8 cellular contexts compared by ENCODE assay signal in the genomic region with DNA sequence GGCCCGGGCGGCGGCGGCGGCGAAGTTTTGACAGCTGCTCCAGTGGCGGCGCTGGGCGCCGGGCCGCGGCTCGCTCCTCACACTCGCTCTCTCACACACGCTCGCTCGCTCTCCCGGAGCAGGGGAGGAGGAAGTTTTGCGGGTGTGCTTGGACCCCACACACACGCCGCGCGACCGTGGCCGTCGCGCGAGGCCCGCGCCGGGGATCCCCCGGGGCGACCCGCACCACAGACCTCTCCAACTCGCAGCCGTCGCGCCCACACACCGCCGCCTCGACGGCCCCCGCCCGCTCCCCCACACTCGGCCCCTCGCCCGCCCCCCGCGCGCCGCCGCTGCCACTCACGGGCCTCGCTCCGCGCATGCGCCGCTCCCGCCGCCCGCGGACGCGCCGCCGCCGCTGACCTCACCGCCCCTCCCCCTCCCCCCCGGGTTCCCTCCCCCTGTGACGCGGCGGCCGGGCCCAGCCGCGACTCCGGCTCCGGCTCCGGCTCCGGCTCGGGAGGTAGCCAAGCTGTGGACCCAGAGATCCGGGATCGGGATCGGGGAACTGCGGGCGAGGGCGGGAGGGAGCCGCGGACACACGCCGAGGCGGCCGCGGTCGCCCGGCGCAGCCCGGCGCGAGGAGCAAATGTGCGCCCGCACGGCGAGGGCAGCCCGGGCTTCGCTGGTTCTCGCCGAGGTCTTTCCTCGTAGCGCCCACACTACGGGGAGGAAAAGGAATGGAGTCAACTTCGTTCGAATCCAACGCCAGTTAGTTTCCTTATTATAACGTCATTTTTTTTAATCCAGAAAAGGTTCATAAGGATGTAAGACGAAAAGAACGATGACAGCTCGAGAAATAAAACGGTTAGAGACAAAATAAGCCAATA. TPM values are rescaled to one million over a fixed set of nuclear protein-coding genes. Genes with fewer than 3 reads are reported as not detected.
DNase-seq lines count a peak whose midpoint lies in the region; ATAC-seq and TF ChIP-seq lines count a peak whose summit lies in the region.

No MANE protein-coding gene starts in this region.

- no peaks in the 10 kb centered on the region for H3K27me3 Mint-ChIP-seq in chondrocyte (ENCODE audit: low read depth)

- ATAC-seq in GM18909 (IDR thresholded peaks at IDR 0.05; ENCODE audit: poor library complexity, unreplicated experiment) (peak; percentile 59), HG03159 (IDR thresholded peaks at IDR 0.05; ENCODE audit: unreplicated experiment) (peak; percentile 45)

- no peaks in the 10 kb centered on the region for H3K27me3 ChIP-seq in kidney epithelial cell (ENCODE audit: control insufficient read depth, insufficient read depth, low read length)

- TF ChIP-seq CTCF in chondrocyte (IDR thresholded peaks at IDR 0.05) (no peak), kidney epithelial cell (IDR thresholded peaks at IDR 0.05; ENCODE audit: insufficient read depth, low read length, poor library complexity, severe bottlenecking) (no peak)

- H3K4me3 ChIP-seq in kidney epithelial cell (ENCODE audit: low read depth, low read length) = peak overlapping the region; percentile 79

- no peaks in the 10 kb centered on the region for H3K36me3 ChIP-seq in kidney epithelial cell (ENCODE audit: control insufficient read depth, insufficient read depth, low read length)

- DNase-seq in AG08396 (ENCODE audit: low spot score) = peak; percentile 97
- peak; percentile 93 for DNase-seq in NCI-H345 (lab: John Stamatoyannopoulos, UW)
- DNase-seq in activated CD4-positive, alpha-beta T cell treated with anti-CD3 and anti-CD28 coated beads for 1 hour = peak; percentile 85
- peak; percentile 96 for DNase-seq in chondrocyte (ENCODE audit: low spot score)
- no peak for DNase-seq in kidney epithelial cell (ENCODE audit: low read depth)
- peak; percentile 89 for DNase-seq in stimulated activated CD4-positive, alpha-beta T cell treated with anti-CD3 and anti-CD28 coated beads, Interleukin-15, amount 100 ng/mL, for 24 hours

- no peaks in the 10 kb centered on the region for H3K9me3 Mint-ChIP-seq in chondrocyte (ENCODE audit: low read depth)

- H3K4me3 Mint-ChIP-seq in chondrocyte (ENCODE audit: unreplicated experiment) = peak overlapping the region; percentile 81

- H3K4me1 Mint-ChIP-seq in chondrocyte (ENCODE audit: low read depth) = peaks cover 23% of the 10 kb centered on the region

- peak overlapping the region; percentile 94 for H3K27ac Mint-ChIP-seq in chondrocyte (ENCODE audit: unreplicated experiment)

- H3K36me3 Mint-ChIP-seq in chondrocyte (ENCODE audit: low read depth) = no peaks in the 10 kb centered on the region

RNA-seq across cellular contexts. Expression of gene KMT2C, which starts 0.7 kb away (rescaled TPM):
- total RNA-seq in chondrocyte = 52.0 to 70.1 TPM (median 56.6 TPM) in 3 replicates
- 29.0 and 35.1 TPM in 2 replicates for total RNA-seq in kidney epithelial cell
